Comparison of ENCODE assay signal across 8 cellular contexts in the genomic region with DNA sequence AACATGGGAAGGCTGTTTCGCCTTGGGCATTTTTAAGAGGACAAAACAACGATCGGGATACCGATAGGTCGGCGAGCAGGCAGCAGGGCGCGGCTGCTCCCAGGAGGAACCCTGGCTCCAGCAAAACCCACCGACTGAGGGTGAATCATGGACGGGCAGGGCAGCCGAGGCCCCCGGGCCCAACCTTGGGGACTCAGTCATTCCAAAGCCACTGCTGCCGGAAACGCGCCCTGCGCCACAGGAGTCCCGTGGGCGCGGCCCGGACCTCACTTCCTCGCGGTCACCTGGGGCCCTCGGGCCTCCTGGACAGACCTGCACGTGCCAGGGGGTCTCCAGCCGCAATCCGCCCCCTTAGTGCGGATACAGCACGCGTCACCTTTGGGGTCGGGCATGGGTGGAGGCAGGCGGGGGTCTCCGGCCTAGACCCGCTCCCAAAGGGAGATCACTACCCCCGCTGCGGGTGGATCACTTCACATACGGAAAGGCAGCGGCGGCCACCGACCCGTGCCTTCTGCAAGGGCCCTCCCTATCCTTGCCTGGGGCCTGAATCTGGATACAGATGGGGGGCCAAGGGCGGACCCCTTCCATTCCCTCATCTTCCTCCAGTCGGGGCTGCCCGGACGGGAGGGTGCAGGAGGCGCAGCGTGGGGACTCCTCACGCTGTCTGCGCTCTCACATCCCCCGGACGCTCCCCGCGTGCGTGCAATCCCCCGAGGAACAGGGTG. TPM values are rescaled to one million over a fixed set of nuclear protein-coding genes. Genes with fewer than 3 reads are reported as not detected.
A peak's percentile ranks its signal among the peaks of the same experiment; 100 is the strongest.
DNase-seq lines count a peak whose midpoint lies in the region; ATAC-seq and TF ChIP-seq lines count a peak whose summit lies in the region.

No MANE protein-coding gene starts in this region.

- H3K9me3 ChIP-seq in NT2/D1 (ENCODE audit: insufficient read depth, low read length) (no peaks in the 10 kb centered on the region), fibroblast of lung (ENCODE audit: control insufficient read depth, insufficient read depth, low read depth, low read length) (no peaks in the 10 kb centered on the region), suprapubic skin (no peaks in the 10 kb centered on the region)

- peak overlapping the region; percentile 91 for H3K4me2 ChIP-seq in fibroblast of lung (ENCODE audit: extremely low read depth, insufficient read depth, low read length)

- H3K27me3 Mint-ChIP-seq in activated T-helper 1 cell treated with anti-CD3 and anti-CD28 coated beads, Interleukin-12 subunit alpha, Interleukin-12 subunit beta, Interleukin-2, Interleukin-4 antibody, amounts not matched to agents 30 ng/mL and 10 ng/mL and 1 ng/mL, durations not matched to agents 14 hours and 24 hours and 36 hours (ENCODE audit: insufficient read depth) = peaks cover 2% of the 10 kb centered on the region
- H3K27me3 Mint-ChIP-seq in natural killer cell treated with Interleukin-12 subunit alpha and Interleukin-12 subunit beta and Interleukin-15 and Interleukin-18, amount 100 ng/mL, for 72 hours = peaks cover 4 to 7% of the 10 kb centered on the region in 2 donors

- H3K4me1 ChIP-seq in NT2/D1 (ENCODE audit: insufficient read depth, insufficient read length) (no peaks in the 10 kb centered on the region), fibroblast of lung (ENCODE audit: control insufficient read depth, extremely low read depth, insufficient read depth, low read length) (peaks cover 6% of the 10 kb centered on the region), suprapubic skin (peaks cover 32% of the 10 kb centered on the region)

- DNase-seq in SHP77 (lab: John Stamatoyannopoulos, UW) (peak; percentile 9 to 32), SHP77 treated with DMSO at 0.1 percent for 48 hours (lab: John Stamatoyannopoulos, UW) (no peak), NT2/D1 (ENCODE audit: low read depth, low spot score) (peak; percentile 9), fibroblast of lung (ENCODE audit: low read depth in 2 of 2) (peak; percentile 53 to 56), suprapubic skin (ENCODE audit: low spot score in 2 of 2) (peak; percentile 88)
- DNase-seq in activated T-helper 1 cell treated with anti-CD3 and anti-CD28 coated beads, Interleukin-12 subunit alpha, Interleukin-12 subunit beta, Interleukin-2, Interleukin-4 antibody, amounts not matched to agents 30 ng/mL and 10 ng/mL and 1 ng/mL, durations not matched to agents 14 hours and 24 hours and 36 hours (ENCODE audit: low spot score) = peak; percentile 35
- no peak for DNase-seq in natural killer cell treated with Interleukin-12 subunit alpha and Interleukin-12 subunit beta and Interleukin-15 and Interleukin-18, amount 100 ng/mL, for 72 hours (ENCODE audit: low spot score)

- H3K36me3 Mint-ChIP-seq in activated T-helper 1 cell treated with anti-CD3 and anti-CD28 coated beads, Interleukin-12 subunit alpha, Interleukin-12 subunit beta, Interleukin-2, Interleukin-4 antibody, amounts not matched to agents 30 ng/mL and 10 ng/mL and 1 ng/mL, durations not matched to agents 14 hours and 24 hours and 36 hours (ENCODE audit: low read depth) = peaks cover 26% of the 10 kb centered on the region
- peaks cover 11% of the 10 kb centered on the region for H3K36me3 Mint-ChIP-seq in natural killer cell treated with Interleukin-12 subunit alpha and Interleukin-12 subunit beta and Interleukin-15 and Interleukin-18, amount 100 ng/mL, for 72 hours

- H4K20me1 ChIP-seq in fibroblast of lung (ENCODE audit: control insufficient read depth, extremely low read depth, insufficient read depth, low read length) = peaks cover 8% of the 10 kb centered on the region

- H3K9me3 Mint-ChIP-seq in activated T-helper 1 cell treated with anti-CD3 and anti-CD28 coated beads, Interleukin-12 subunit alpha, Interleukin-12 subunit beta, Interleukin-2, Interleukin-4 antibody, amounts not matched to agents 30 ng/mL and 10 ng/mL and 1 ng/mL, durations not matched to agents 14 hours and 24 hours and 36 hours = no peaks in the 10 kb centered on the region
- no peaks in the 10 kb centered on the region for H3K9me3 Mint-ChIP-seq in natural killer cell treated with Interleukin-12 subunit alpha and Interleukin-12 subunit beta and Interleukin-15 and Interleukin-18, amount 100 ng/mL, for 72 hours

- 0% methylated on average over 8 of the region's 54 CpGs for WGBS in suprapubic skin

- H3K36me3 ChIP-seq in NT2/D1 (ENCODE audit: insufficient read depth, insufficient read length, low read length) (peaks cover 19% of the 10 kb centered on the region), fibroblast of lung (ENCODE audit: control insufficient read depth, insufficient read depth, low read length) (no peaks in the 10 kb centered on the region), suprapubic skin (no peaks in the 10 kb centered on the region)

- H3K4me3 Mint-ChIP-seq in activated T-helper 1 cell treated with anti-CD3 and anti-CD28 coated beads, Interleukin-12 subunit alpha, Interleukin-12 subunit beta, Interleukin-2, Interleukin-4 antibody, amounts not matched to agents 30 ng/mL and 10 ng/mL and 1 ng/mL, durations not matched to agents 14 hours and 24 hours and 36 hours = peak overlapping the region; percentile 98
- H3K4me3 Mint-ChIP-seq in natural killer cell treated with Interleukin-12 subunit alpha and Interleukin-12 subunit beta and Interleukin-15 and Interleukin-18, amount 100 ng/mL, for 72 hours = peak overlapping the region; percentile 89

- TF ChIP-seq CTCF in fibroblast of lung (conservative IDR thresholded peaks at IDR 0.05 in 1 of 2, IDR thresholded peaks at IDR 0.05 in 1 of 2; ENCODE audit: low read depth in 1 of 2, low read length in 2 of 2) (no peak), suprapubic skin (IDR thresholded peaks at IDR 0.05) (no peak)

- H3K4me3 ChIP-seq in NT2/D1 (ENCODE audit: insufficient read length, low read depth) = peak overlapping the region; percentile 95
- peak overlapping the region; percentile 71 to 88 (median 84) for H3K4me3 ChIP-seq in fibroblast of lung (replicated peaks in 1 of 4; ENCODE audit: control extremely low read depth in 1 of 4, insufficient read depth in 1 of 4, low read depth in 3 of 4, low read length in 4 of 4)
- H3K4me3 ChIP-seq in suprapubic skin = peak overlapping the region; percentile 86

- TF ChIP-seq EP300 in suprapubic skin (IDR thresholded peaks at IDR 0.05) = no peak

- intact Hi-C loops in activated T-helper 1 cell treated with anti-CD3 and anti-CD28 coated beads, Interleukin-12 subunit alpha, Interleukin-12 subunit beta, Interleukin-2, Interleukin-4 antibody, amounts not matched to agents 30 ng/mL and 10 ng/mL and 1 ng/mL, durations not matched to agents 14 hours and 24 hours and 36 hours (cut with micrococcal nuclease) = loop anchor here (2.0 to 10.0 kb wide), 9 partner anchors 107 to 1377 kb away; a partner anchor contains a TSS

- H2AFZ ChIP-seq in fibroblast of lung (ENCODE audit: low read length) = no peak overlapping the region

- peak overlapping the region; percentile 100 for H3K27ac Mint-ChIP-seq in activated T-helper 1 cell treated with anti-CD3 and anti-CD28 coated beads, Interleukin-12 subunit alpha, Interleukin-12 subunit beta, Interleukin-2, Interleukin-4 antibody, amounts not matched to agents 30 ng/mL and 10 ng/mL and 1 ng/mL, durations not matched to agents 14 hours and 24 hours and 36 hours
- peak overlapping the region; percentile 86 to 95 for H3K27ac Mint-ChIP-seq in natural killer cell treated with Interleukin-12 subunit alpha and Interleukin-12 subunit beta and Interleukin-15 and Interleukin-18, amount 100 ng/mL, for 72 hours

- TF ChIP-seq POLR2A in suprapubic skin (IDR thresholded peaks at IDR 0.05) = peak in 1 of 2 donors; percentile 21

- H3K27me3 ChIP-seq in NT2/D1 (ENCODE audit: insufficient read depth, insufficient read length) (no peaks in the 10 kb centered on the region), fibroblast of lung (ENCODE audit: control insufficient read depth, insufficient read depth, low read length) (no peaks in the 10 kb centered on the region), suprapubic skin (no peaks in the 10 kb centered on the region)

- H3K9ac ChIP-seq in NT2/D1 (ENCODE audit: insufficient read length, low read depth) = peak overlapping the region; percentile 99
- H3K9ac ChIP-seq in fibroblast of lung (ENCODE audit: insufficient read depth, low read length) = peak overlapping the region; percentile 91

- peaks cover 61% of the 10 kb centered on the region for H3K4me1 Mint-ChIP-seq in activated T-helper 1 cell treated with anti-CD3 and anti-CD28 coated beads, Interleukin-12 subunit alpha, Interleukin-12 subunit beta, Interleukin-2, Interleukin-4 antibody, amounts not matched to agents 30 ng/mL and 10 ng/mL and 1 ng/mL, durations not matched to agents 14 hours and 24 hours and 36 hours (ENCODE audit: low read depth)
- H3K4me1 Mint-ChIP-seq in natural killer cell treated with Interleukin-12 subunit alpha and Interleukin-12 subunit beta and Interleukin-15 and Interleukin-18, amount 100 ng/mL, for 72 hours (ENCODE audit: low read depth in 2 of 2) = peaks cover 39 to 43% of the 10 kb centered on the region in 2 donors

- H3K79me2 ChIP-seq in fibroblast of lung (ENCODE audit: control insufficient read depth, insufficient read depth, low read length) = peaks cover 56% of the 10 kb centered on the region

- ATAC-seq in HG03025 (IDR thresholded peaks at IDR 0.05; ENCODE audit: low FRiP score, unreplicated experiment) = peak; percentile 23
- ATAC-seq in natural killer cell treated with Interleukin-12 subunit alpha and Interleukin-12 subunit beta and Interleukin-15 and Interleukin-18, amount 100 ng/mL, for 72 hours = peak; percentile 37 to 43

- peak overlapping the region; percentile 98 for H3K27ac ChIP-seq in fibroblast of lung (ENCODE audit: insufficient read depth, low read length)
- H3K27ac ChIP-seq in suprapubic skin = peak overlapping the region; percentile 93

RNA-seq across cellular contexts. Expression of a gene that starts 0.7 kb away (rescaled TPM):
- total RNA-seq in activated T-helper 1 cell treated with anti-CD3 and anti-CD28 coated beads, Interleukin-12 subunit alpha, Interleukin-12 subunit beta, Interleukin-2, Interleukin-4 antibody, amounts not matched to agents 30 ng/mL and 10 ng/mL and 1 ng/mL, durations not matched to agents 14 hours and 24 hours and 36 hours = 412 and 422 TPM in 2 replicates
- total RNA-seq in fibroblast of lung (212 and 355 TPM in 2 replicates), suprapubic skin (100 to 1,000 TPM; 126 to 214 (median 154) TPM)
- 700 and 925 TPM in 2 replicates for polyA plus RNA-seq in fibroblast of lung
- polyA plus RNA-seq in fibroblast of lung (2012) = 714 and 749 TPM in 2 replicates
- polyA minus RNA-seq in fibroblast of lung (ENCODE audit: low replicate concordance) = 41.4 and 57.1 TPM in 2 replicates
- 100 to 1,000 TPM; 193 to 229 TPM for total RNA-seq in natural killer cell treated with Interleukin-12 subunit alpha and Interleukin-12 subunit beta and Interleukin-15 and Interleukin-18, amount 100 ng/mL, for 72 hours

RNA-seq across cellular contexts. Expression of a gene that starts 47.6 kb away (rescaled TPM):
- total RNA-seq in activated T-helper 1 cell treated with anti-CD3 and anti-CD28 coated beads, Interleukin-12 subunit alpha, Interleukin-12 subunit beta, Interleukin-2, Interleukin-4 antibody, amounts not matched to agents 30 ng/mL and 10 ng/mL and 1 ng/mL, durations not matched to agents 14 hours and 24 hours and 36 hours = not detected in 2 replicates
- total RNA-seq in fibroblast of lung (under 0.01 TPM in 1 of 2 replicates, not detected in the other), suprapubic skin (10 to 100 TPM in 2 of 4 donors, 1 to 10 TPM in 2; 8.6 to 14.9 (median 10.9) TPM)
- not detected in 2 replicates for polyA plus RNA-seq in fibroblast of lung
- polyA plus RNA-seq in fibroblast of lung (2012) = 0.24 TPM in 1 of 2 replicates, not detected in the other
- not detected in 2 replicates for polyA minus RNA-seq in fibroblast of lung (ENCODE audit: low replicate concordance)
- total RNA-seq in natural killer cell treated with Interleukin-12 subunit alpha and Interleukin-12 subunit beta and Interleukin-15 and Interleukin-18, amount 100 ng/mL, for 72 hours = not detected

Comparison
In these comparisons a context has a peak if more than half of its experiments do, and no peak if none do; other contexts are left out.
1. DNase-seq: peak in SHP77 (2 of 2), NT2/D1 (single experiment), activated T-helper 1 cell treated with anti-CD3 and anti-CD28 coated beads, Interleukin-12 subunit alpha, Interleukin-12 subunit beta, Interleukin-2, Interleukin-4 antibody, amounts not matched to agents 30 ng/mL and 10 ng/mL and 1 ng/mL, durations not matched to agents 14 hours and 24 hours and 36 hours (single experiment), fibroblast of lung (2 of 2) and suprapubic skin (2 of 2); none in SHP77 treated with DMSO at 0.1 percent for 48 hours (single experiment) and natural killer cell treated with Interleukin-12 subunit alpha and Interleukin-12 subunit beta and Interleukin-15 and Interleukin-18, amount 100 ng/mL, for 72 hours (single experiment).
2. Peak in every context shown above with its lines, with median percentiles within 50 percentile points of each other: H3K4me3 ChIP-seq.